Comparison of ENCODE assay signal across 11 cellular contexts in genomic region chr1:234720709-234721436, GRCh38.
DNase-seq lines count a peak whose midpoint lies in the region; ATAC-seq and TF ChIP-seq lines count a peak whose summit lies in the region.
"Had no signal": no experiment of that assay in that cellular context is flagged by ENCODE, and none has a peak within 500 bp of the region (broad histone marks: within the 10 kb centered on the region; RNA-seq: fewer than 3 reads in every experiment).

No MANE protein-coding gene starts in this region.

- 59% methylated on average over 15 of the region's 15 CpGs for WGBS in right cardiac atrium
- 83 to 90% methylated on average over 15 of the region's 15 CpGs for WGBS in sigmoid colon, 2 donors

- H3K36me3 ChIP-seq in BLaER1 treated with 17β-estradiol and CSF1 and Interleukin-3, amounts not matched to agents 10 nM and 100 nM, result no peaks in the 10 kb centered on the region
- no peaks in the 10 kb centered on the region for H3K36me3 ChIP-seq in sigmoid colon

- in situ Hi-C loops in GM13977 (cut with MboI; ENCODE audit: low pct_unique_long_range_greater_than_20kb, low sequenced_read_pairs, unreplicated experiment), result no loop called here

- H4K20me1 ChIP-seq in BLaER1 treated with 17β-estradiol and CSF1 and Interleukin-3, amounts not matched to agents 10 nM and 100 nM, result no peaks in the 10 kb centered on the region

- peak overlapping the region; percentile 88 for H3K27ac Mint-ChIP-seq in T-helper 17 cell
- H3K27ac Mint-ChIP-seq: activated naive CD8-positive, alpha-beta T cell had no signal

- H3K4me1 Mint-ChIP-seq in T-helper 17 cell, result peaks cover 39% of the 10 kb centered on the region

- H3K9ac ChIP-seq in BLaER1 treated with 17β-estradiol and CSF1 and Interleukin-3, amounts not matched to agents 10 nM and 100 nM, result peak overlapping the region; percentile 14 to 95 (median 87); a peak in 12 of 22 replicates

- no peaks in the 10 kb centered on the region for H3K27me3 Mint-ChIP-seq in T-helper 17 cell
- H3K27me3 Mint-ChIP-seq: activated naive CD8-positive, alpha-beta T cell had no signal

- H3K4me3 Mint-ChIP-seq in T-helper 17 cell, result no peak overlapping the region
- H3K4me3 Mint-ChIP-seq: activated naive CD8-positive, alpha-beta T cell had no signal

- TF ChIP-seq EP300 in sigmoid colon (IDR thresholded peaks at IDR 0.05), result no peak

- DNase-seq in T-helper 17 cell, result no peak
- DNase-seq in right cardiac atrium, result peak in 2 of 3 donors; percentile 63 to 70
- peak; percentile 73 for DNase-seq in sigmoid colon
- no peak for DNase-seq in stimulated activated CD4-positive, alpha-beta T cell treated with anti-CD3 and anti-CD28 coated beads, Interleukin-4, amount 100 ng/mL, for 1 hour
- no peak for DNase-seq in RKO (ENCODE audit: low spot score)
- no peak for DNase-seq in GM13977 (ENCODE audit: low spot score)
- DNase-seq: H7, NCI-H446 treated with DMSO at 0.1 percent for 48 hours had no signal

- no peak for TF ChIP-seq POLR2A in sigmoid colon (IDR thresholded peaks at IDR 0.05)

- peak overlapping the region; percentile 95 to 100 (median 96); a peak in 21 of 22 replicates for H3K27ac ChIP-seq in BLaER1 treated with 17β-estradiol and CSF1 and Interleukin-3, amounts not matched to agents 10 nM and 100 nM
- H3K27ac ChIP-seq in right cardiac atrium (ENCODE audit: low read length) (peak overlapping the region; percentile 100), sigmoid colon (peak overlapping the region; percentile 94 to 97 (median 96))

- H3K4me1 ChIP-seq in BLaER1 treated with 17β-estradiol and CSF1 and Interleukin-3, amounts not matched to agents 10 nM and 100 nM, result peaks cover 62 to 86% (median 68%) of the 10 kb centered on the region in 10 experiments
- H3K4me1 ChIP-seq in right cardiac atrium (ENCODE audit: control insufficient read depth, insufficient read depth, low read length) (peaks cover 44% of the 10 kb centered on the region), sigmoid colon (peaks cover 2 to 95% (median 89%) of the 10 kb centered on the region in 4 donors)

- TF ChIP-seq CTCF in sigmoid colon (IDR thresholded peaks at IDR 0.05) (no peak), GM13977 (IDR thresholded peaks at IDR 0.05; ENCODE audit: extremely low read depth, insufficient read depth, missing control alignments) (no peak)

- H3K4me3 ChIP-seq in BLaER1 treated with 17β-estradiol and CSF1 and Interleukin-3, amounts not matched to agents 10 nM and 100 nM, result no peak overlapping the region; a peak in 1 of 20 replicates
- H3K4me3 ChIP-seq in right cardiac atrium (ENCODE audit: low read length) (no peak overlapping the region), sigmoid colon (no peak overlapping the region)

- peak overlapping the region; percentile 91 to 97 (median 94) for H3K4me2 ChIP-seq in BLaER1 treated with 17β-estradiol and CSF1 and Interleukin-3, amounts not matched to agents 10 nM and 100 nM

- no peaks in the 10 kb centered on the region for H3K27me3 ChIP-seq in BLaER1 treated with 17β-estradiol and CSF1 and Interleukin-3, amounts not matched to agents 10 nM and 100 nM
- H3K27me3 ChIP-seq in right cardiac atrium (ENCODE audit: control insufficient read depth, insufficient read depth) (no peaks in the 10 kb centered on the region), sigmoid colon (no peaks in the 10 kb centered on the region)

- ATAC-seq in T-helper 17 cell (no peak), right cardiac atrium (no peak), HG03457 (IDR thresholded peaks at IDR 0.05; ENCODE audit: unreplicated experiment) (no peak)

- H3K36me3 Mint-ChIP-seq in T-helper 17 cell (ENCODE audit: low read depth), result no peaks in the 10 kb centered on the region
- H3K36me3 Mint-ChIP-seq: activated naive CD8-positive, alpha-beta T cell had no signal

- intact Hi-C loops in right cardiac atrium (cut with DNase I), result loop anchor here in 3 of 4 donors (5.0 to 10.0 kb wide), 12 partner anchors 114 to 361 kb away; no protein-coding TSS in a partner anchor
- intact Hi-C loops in sigmoid colon (cut with DNase I), result loop anchor here (1.0 to 10.0 kb wide), 3 partner anchors 222 to 1344 kb away; partner anchors contain the start of gene NID1

- no peaks in the 10 kb centered on the region for H3K9me3 ChIP-seq in BLaER1 treated with 17β-estradiol and CSF1 and Interleukin-3, amounts not matched to agents 10 nM and 100 nM (replicated peaks in 1 of 11)
- H3K9me3 ChIP-seq in T-helper 17 cell (ENCODE audit: control insufficient read depth, low read length, poor library complexity, severe bottlenecking), result no peaks in the 10 kb centered on the region
- no peaks in the 10 kb centered on the region for H3K9me3 ChIP-seq in right cardiac atrium (ENCODE audit: control insufficient read depth, low read length)
- H3K9me3 ChIP-seq in sigmoid colon, result no peaks in the 10 kb centered on the region

Comparison
In these comparisons a context has a peak if more than half of its experiments do, and no peak if none do; other contexts are left out.
1. DNase-seq: peak in right cardiac atrium (2 of 3) and sigmoid colon (single experiment); none in T-helper 17 cell (0 of 3), stimulated activated CD4-positive, alpha-beta T cell treated with anti-CD3 and anti-CD28 coated beads, Interleukin-4, amount 100 ng/mL, for 1 hour (single experiment), RKO (single experiment) and GM13977 (single experiment).
2. Peak in every context shown above with its lines, with median percentiles within 50 percentile points of each other: H3K27ac ChIP-seq.